ENCODE assay signal across 8 cellular contexts in genomic region chr13:108082481-108082880, GRCh38.
"Had no signal": no experiment of that assay in that cellular context is flagged by ENCODE, and none has a peak within 500 bp of the region (broad histone marks: within the 10 kb centered on the region; RNA-seq: fewer than 3 reads in every experiment).

No MANE protein-coding gene starts in this region.

- H3K36me3 Mint-ChIP-seq: IgD-negative memory B cell had no signal

- H3K27me3 Mint-ChIP-seq: IgD-negative memory B cell had no signal

- H3K36me3 ChIP-seq: HAP-1 had no signal

- H3K9me3 ChIP-seq: HAP-1 had no signal

- ATAC-seq: HCT116, HepG2 had no signal

- H3K27ac Mint-ChIP-seq: HFFc6, IgD-negative memory B cell had no signal

- H3K27ac ChIP-seq: GM23248, HL-60 had no signal

- DNase-seq: GM23248, H7, HFFc6 had no signal

- H3K9ac ChIP-seq: GM23248 had no signal

- H3K4me1 Mint-ChIP-seq: IgD-negative memory B cell had no signal

- H3K4me3 ChIP-seq: GM23248, HAP-1 had no signal

- H2AFZ ChIP-seq: GM23248 had no signal

- H3K4me3 Mint-ChIP-seq: HFFc6, IgD-negative memory B cell had no signal
